Comparison of ENCODE assay signal across 8 cellular contexts in the genomic region with DNA sequence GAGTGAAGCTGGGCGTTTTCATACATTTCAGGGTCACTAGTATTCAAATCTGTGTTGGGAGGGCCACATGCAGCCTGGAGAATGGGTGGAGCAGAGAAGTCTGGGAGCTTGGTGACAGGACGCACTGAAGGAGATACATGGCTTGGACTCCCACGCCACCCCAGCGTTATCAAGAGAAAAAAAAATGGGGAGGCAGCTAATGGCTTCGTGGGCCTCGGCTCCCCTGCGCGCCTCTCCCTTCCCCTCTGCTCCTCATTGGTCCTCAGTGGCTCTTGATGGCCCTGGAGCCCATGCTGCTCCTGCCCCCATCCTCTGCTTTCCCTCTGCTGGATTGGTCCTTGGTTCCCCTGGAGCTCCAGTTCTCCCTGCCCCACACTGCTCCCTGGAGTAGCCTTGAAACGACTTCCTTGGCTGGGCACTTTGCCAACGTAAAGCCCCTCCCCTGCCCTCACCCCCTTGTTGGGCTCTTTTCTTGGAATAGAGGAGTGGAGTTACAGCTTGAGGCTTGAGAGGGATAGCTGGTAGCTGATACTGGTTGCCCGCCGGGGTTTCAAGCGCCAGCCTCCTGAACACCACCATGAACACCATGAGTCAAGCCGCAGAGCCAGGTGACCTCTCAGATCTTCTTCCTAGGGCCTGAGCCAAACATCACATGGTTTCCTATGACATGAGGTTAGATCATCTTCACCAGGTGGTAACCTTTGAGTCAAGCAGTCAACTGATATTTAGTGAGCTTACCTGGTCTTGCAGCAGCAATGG.
A peak's percentile ranks its signal among the peaks of the same experiment; 100 is the strongest.
DNase-seq lines count a peak whose midpoint lies in the region; ATAC-seq and FAIRE-seq lines count a peak whose summit lies in the region.

No MANE protein-coding gene starts in this region.

- no peak overlapping the region for H3K27ac ChIP-seq in mesendoderm (ENCODE audit: low read depth, low read length)

- no peaks in the 10 kb centered on the region for H3K27me3 Mint-ChIP-seq in activated T-cell treated with anti-CD3 and anti-CD28 coated beads, Interleukin-2, amount 50 U/mL, for 72 hours (ENCODE audit: low read depth)

- H3K36me3 Mint-ChIP-seq in activated T-cell treated with anti-CD3 and anti-CD28 coated beads, Interleukin-2, amount 50 U/mL, for 72 hours (ENCODE audit: insufficient read depth in 2 of 2), result peaks cover 45 to 62% of the 10 kb centered on the region in 2 donors

- no peak overlapping the region for H2AK5ac ChIP-seq in mesendoderm (ENCODE audit: low read length)

- H3K4me1 ChIP-seq in mesendoderm (ENCODE audit: control insufficient read depth, low read depth, low read length), result no peaks in the 10 kb centered on the region

- H4K5ac ChIP-seq in mesendoderm (ENCODE audit: low read length), result no peak overlapping the region

- no peaks in the 10 kb centered on the region for H3K79me2 ChIP-seq in mesendoderm (ENCODE audit: control insufficient read depth, insufficient read depth, low read length)

- peak overlapping the region; percentile 49 to 71 for H3K4me3 Mint-ChIP-seq in activated T-cell treated with anti-CD3 and anti-CD28 coated beads, Interleukin-2, amount 50 U/mL, for 72 hours

- ATAC-seq in GM18868 (IDR thresholded peaks at IDR 0.05; ENCODE audit: unreplicated experiment), result peak; percentile 30
- peak; percentile 90 to 91 for ATAC-seq in activated T-cell treated with anti-CD3 and anti-CD28 coated beads, Interleukin-2, amount 50 U/mL, for 72 hours (replicated peaks in 1 of 2)
- no peak for ATAC-seq in GM18520 (IDR thresholded peaks at IDR 0.05; ENCODE audit: unreplicated experiment)
- ATAC-seq in HG02678 (IDR thresholded peaks at IDR 0.05; ENCODE audit: unreplicated experiment), result no peak

- H3K4me1 Mint-ChIP-seq in activated T-cell treated with anti-CD3 and anti-CD28 coated beads, Interleukin-2, amount 50 U/mL, for 72 hours (ENCODE audit: low read depth), result peaks cover 68% of the 10 kb centered on the region

- H3K27me3 ChIP-seq in mesendoderm (ENCODE audit: insufficient read depth, low read length, poor library complexity), result no peaks in the 10 kb centered on the region

- H2BK15ac ChIP-seq in mesendoderm (replicated peaks; ENCODE audit: low read depth), result no peak overlapping the region

- no peak overlapping the region for H3K4ac ChIP-seq in mesendoderm (ENCODE audit: low read depth, low read length)

- H3K56ac ChIP-seq in mesendoderm (ENCODE audit: low read length), result no peak overlapping the region

- no peak overlapping the region for H2BK5ac ChIP-seq in mesendoderm (ENCODE audit: low read length)

- H3K4me3 ChIP-seq in mesendoderm (ENCODE audit: low read length), result no peak overlapping the region

- no peak overlapping the region for H3K18ac ChIP-seq in mesendoderm (ENCODE audit: low read length)

- no peaks in the 10 kb centered on the region for H3K79me1 ChIP-seq in mesendoderm (ENCODE audit: low read length)

- no peak overlapping the region for H3K23ac ChIP-seq in mesendoderm (ENCODE audit: low read length)

- no peak overlapping the region for H4K8ac ChIP-seq in mesendoderm (ENCODE audit: low read depth, low read length)

- peak overlapping the region; percentile 95 for H3K27ac Mint-ChIP-seq in activated T-cell treated with anti-CD3 and anti-CD28 coated beads, Interleukin-2, amount 50 U/mL, for 72 hours

- peak; percentile 93 for DNase-seq in NCI-H2196 (lab: John Stamatoyannopoulos, UW; ENCODE audit: unreplicated experiment)
- DNase-seq in activated T-cell treated with anti-CD3 and anti-CD28 coated beads, Interleukin-2, amount 50 U/mL, for 72 hours, result peak; percentile 61 to 72
- DNase-seq in mesendoderm, result peak; percentile 48
- no peak for DNase-seq in HTR-8/SVneo (ENCODE audit: insufficient read length, low spot score)
- no peak for DNase-seq in UCSD-AML1 (lab: John Stamatoyannopoulos, UW; ENCODE audit: unreplicated experiment)

- H3K9me3 Mint-ChIP-seq in activated T-cell treated with anti-CD3 and anti-CD28 coated beads, Interleukin-2, amount 50 U/mL, for 72 hours, result peaks cover 5 to 7% of the 10 kb centered on the region in 2 donors

- FAIRE-seq in HTR-8/SVneo (lab: Jason Lieb, UNC), result no peak

- no peak overlapping the region for H2BK120ac ChIP-seq in mesendoderm (ENCODE audit: low read depth, low read length)

- no CpG with 5 or more reads among the region's 14 CpGs for WGBS in mesendoderm (ENCODE audit: extremely low coverage, insufficient coverage, low lambda C conversion rate)

- H3K36me3 ChIP-seq in mesendoderm (ENCODE audit: control insufficient read depth, insufficient read depth, low read length), result no peaks in the 10 kb centered on the region

- H3K4me2 ChIP-seq in mesendoderm (ENCODE audit: low read length), result no peak overlapping the region

- H3K9ac ChIP-seq in mesendoderm (ENCODE audit: low read length), result no peak overlapping the region

Comparison
In these comparisons a context has a peak if more than half of its experiments do, and no peak if none do; other contexts are left out.
1. ATAC-seq: peak in GM18868 (single experiment) and activated T-cell treated with anti-CD3 and anti-CD28 coated beads, Interleukin-2, amount 50 U/mL, for 72 hours (2 of 2); none in GM18520 (single experiment) and HG02678 (single experiment).
2. DNase-seq: peak in NCI-H2196 (single experiment), activated T-cell treated with anti-CD3 and anti-CD28 coated beads, Interleukin-2, amount 50 U/mL, for 72 hours (2 of 2) and mesendoderm (single experiment); none in HTR-8/SVneo (single experiment) and UCSD-AML1 (single experiment).